ENCODE assay signal across 19 cellular contexts in the genomic region with DNA sequence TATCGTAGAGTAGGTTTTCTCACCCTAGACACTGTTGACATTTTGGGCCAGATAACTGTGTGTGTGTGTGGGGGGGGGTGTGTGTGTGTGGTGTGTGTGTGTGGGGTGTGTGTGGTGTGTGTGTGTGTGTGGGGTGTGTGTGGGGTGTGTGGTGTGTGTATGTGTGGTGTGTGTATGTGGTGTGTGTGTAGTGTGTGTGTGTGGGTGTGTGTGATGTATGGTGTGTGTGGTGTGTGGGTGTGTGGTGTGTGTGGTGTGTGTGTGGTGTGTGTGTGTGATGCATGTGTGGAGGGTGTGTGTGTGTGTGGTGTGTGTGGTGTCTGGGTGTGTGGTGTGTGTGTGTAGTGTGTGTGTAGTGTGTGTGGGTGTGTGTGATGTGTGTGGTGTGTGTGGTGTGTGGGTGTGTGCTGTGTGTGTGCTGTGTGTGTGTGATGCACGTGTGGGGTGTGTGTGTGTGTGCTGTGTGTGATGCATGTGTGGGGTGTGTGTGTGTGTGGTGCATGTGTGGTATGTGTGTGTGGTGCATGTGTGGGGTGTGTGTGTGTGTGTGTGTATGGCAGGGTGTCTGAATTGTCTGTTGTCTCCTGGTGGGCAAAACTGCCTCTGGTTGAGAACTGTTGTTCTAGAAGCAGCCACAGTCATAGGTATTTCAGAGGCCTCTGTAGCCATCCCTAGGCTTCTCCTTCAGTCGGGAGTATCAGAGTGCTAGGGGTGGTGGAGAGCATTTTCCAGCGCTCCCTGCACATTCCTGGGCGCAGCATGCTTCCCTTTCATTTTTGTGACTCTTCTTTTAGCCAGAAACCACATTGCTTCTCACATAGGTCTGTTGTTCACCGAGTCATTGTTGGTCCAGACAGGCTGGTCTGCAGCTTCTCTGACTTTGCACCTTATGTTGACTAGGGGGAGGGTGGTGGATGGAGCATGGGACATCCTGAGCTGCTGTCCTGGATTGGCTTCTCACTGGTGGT.
DNase-seq lines count a peak whose midpoint lies in the region; ATAC-seq, FAIRE-seq and TF ChIP-seq lines count a peak whose summit lies in the region.
"Had no signal": no experiment of that assay in that cellular context is flagged by ENCODE, and none has a peak within 500 bp of the region (broad histone marks: within the 10 kb centered on the region; RNA-seq: fewer than 3 reads in every experiment).

No MANE protein-coding gene starts in this region.

- no peaks in the 10 kb centered on the region for H3K36me3 Mint-ChIP-seq in T-cell
- no peaks in the 10 kb centered on the region for H3K36me3 Mint-ChIP-seq in activated CD4-positive, alpha-beta T cell treated with anti-CD3 and anti-CD28 coated beads for 36 hours (ENCODE audit: low read depth)
- H3K36me3 Mint-ChIP-seq: immature natural killer cell, memory B cell had no signal

- H3K36me3 ChIP-seq in BLaER1, result no peaks in the 10 kb centered on the region
- H3K36me3 ChIP-seq in HEK293 (ENCODE audit: control insufficient read depth in 2 of 2, insufficient read depth in 1 of 2, low read length in 2 of 2), result no peaks in the 10 kb centered on the region
- H3K36me3 ChIP-seq in endothelial cell of umbilical vein (ENCODE audit: control insufficient read depth in 2 of 2, extremely low read depth in 1 of 2, insufficient read depth in 2 of 2, low read length in 2 of 2), result no peaks in the 10 kb centered on the region
- H3K36me3 ChIP-seq in mucosa of descending colon (ENCODE audit: low read depth), result no peaks in the 10 kb centered on the region
- H3K36me3 ChIP-seq: uterus had no signal

- H3K4me1 ChIP-seq in BLaER1 (peaks cover 83% of the 10 kb centered on the region), HEK293 (ENCODE audit: control insufficient read depth, insufficient read depth, low read length) (peaks cover 13% of the 10 kb centered on the region), endothelial cell of umbilical vein (ENCODE audit: control insufficient read depth, extremely low read depth, insufficient read depth, low read length) (no peaks in the 10 kb centered on the region), mucosa of descending colon (ENCODE audit: low read depth) (no peaks in the 10 kb centered on the region)
- H3K4me1 ChIP-seq: uterus had no signal

- dilution Hi-C loops in endothelial cell of umbilical vein (cut with MboI; ENCODE audit: extremely low pct_ligation_motif_present, low sequenced_read_pairs), result no loop called here

- H2AFZ ChIP-seq in endothelial cell of umbilical vein (ENCODE audit: low read depth, low read length), result no peak overlapping the region

- no peaks in the 10 kb centered on the region for H3K27me3 ChIP-seq in BLaER1
- no peaks in the 10 kb centered on the region for H3K27me3 ChIP-seq in endothelial cell of umbilical vein (ENCODE audit: control insufficient read depth in 2 of 2, insufficient read depth in 2 of 2, low read length in 2 of 2)
- peaks cover 0 to 4% (median 0%) of the 10 kb centered on the region in 45 donors for H3K27me3 ChIP-seq in dorsolateral prefrontal cortex
- H3K27me3 ChIP-seq: uterus had no signal

- POLR2A ChIA-PET in HEK293 (lab: Yijun Ruan, JAX), result no interaction called here
- POLR2A ChIA-PET in endothelial cell of umbilical vein (lab: Charles Lee), result no interaction called here
- POLR2A ChIA-PET in T-cell (lab: Charles Lee), result interaction anchor here in 1 of 2 donors (0.6 kb wide), 1 partner anchor 15 kb away, joined by 3 read pairs; no protein-coding TSS in a partner anchor
- POLR2A ChIA-PET in activated CD4-positive, alpha-beta T cell treated with anti-CD3 and anti-CD28 coated beads for 36 hours (lab: Charles Lee), result no interaction called here

- intact Hi-C loops in endothelial cell of umbilical vein (cut with micrococcal nuclease) (no loop called here), mucosa of descending colon (cut with DNase I, micrococcal nuclease) (no loop called here), dorsolateral prefrontal cortex (cut with DNase I) (no loop called here)
- intact Hi-C loops in activated CD4-positive, alpha-beta T cell treated with anti-CD3 and anti-CD28 coated beads for 36 hours (cut with DNase I, micrococcal nuclease), result no loop called here

- ATAC-seq in mucosa of descending colon (peak; percentile 25), GM21576 (IDR thresholded peaks at IDR 0.05; ENCODE audit: unreplicated experiment) (no peak), T-cell (replicated peaks in 1 of 4) (no peak)
- no peak for ATAC-seq in activated CD4-positive, alpha-beta T cell treated with anti-CD3 and anti-CD28 coated beads for 36 hours

- no peaks in the 10 kb centered on the region for H3K9me3 Mint-ChIP-seq in T-cell
- no peaks in the 10 kb centered on the region for H3K9me3 Mint-ChIP-seq in activated CD4-positive, alpha-beta T cell treated with anti-CD3 and anti-CD28 coated beads for 36 hours (ENCODE audit: low read depth)
- H3K9me3 Mint-ChIP-seq: activated naive CD4-positive, alpha-beta T cell treated with anti-CD3 and anti-CD28 coated beads for 36 hours; immature natural killer cell; nephron had no signal

- H3K9me3 ChIP-seq in BLaER1 (peaks cover 7% of the 10 kb centered on the region), HEK293 (ENCODE audit: control insufficient read depth, insufficient read depth, low read depth, low read length) (no peaks in the 10 kb centered on the region), endothelial cell of umbilical vein (replicated peaks; ENCODE audit: control insufficient read depth, insufficient read depth, low read length) (no peaks in the 10 kb centered on the region), mucosa of descending colon (no peaks in the 10 kb centered on the region)
- H3K9me3 ChIP-seq: uterus had no signal

- DNase-seq in endothelial cell of umbilical vein (ENCODE audit: low read depth, low spot score) (no peak), mucosa of descending colon (no peak), dorsolateral prefrontal cortex (no peak), T-cell (no peak)
- DNase-seq in activated CD4-positive, alpha-beta T cell treated with anti-CD3 and anti-CD28 coated beads for 36 hours, result no peak
- DNase-seq: activated CD4-positive, alpha-beta T cell treated with anti-CD3 and anti-CD28 coated beads, Interleukin-2, amount 10 ng/mL, durations not matched to agents 7 days and 5 days; activated naive CD4-positive, alpha-beta T cell treated with anti-CD3 and anti-CD28 coated beads for 36 hours; immature natural killer cell; NCI-H2081; NCI-H526 treated with DMSO at 0.1 percent for 48 hours; uterus had no signal

- peak overlapping the region; percentile 79 for H3K4me2 ChIP-seq in BLaER1
- H3K4me2 ChIP-seq in endothelial cell of umbilical vein (ENCODE audit: insufficient read depth, low read length), result no peak overlapping the region

- H3K79me2 ChIP-seq in endothelial cell of umbilical vein (ENCODE audit: control insufficient read depth, insufficient read depth, low read length), result no peaks in the 10 kb centered on the region

- peak; percentile 88 for FAIRE-seq in endothelial cell of umbilical vein (lab: Jason Lieb, UNC)
- FAIRE-seq: G401.6, TTC549 had no signal

- TF ChIP-seq POLR2A in endothelial cell of umbilical vein (IDR thresholded peaks at IDR 0.05; ENCODE audit: low read depth, low read length), result no peak

- CTCF ChIA-PET in HEK293 (lab: Yijun Ruan, JAX), result no interaction called here
- CTCF ChIA-PET in endothelial cell of umbilical vein (lab: Charles Lee), result no interaction called here
- CTCF ChIA-PET in T-cell (lab: Charles Lee), result no interaction called here
- CTCF ChIA-PET in activated CD4-positive, alpha-beta T cell treated with anti-CD3 and anti-CD28 coated beads for 36 hours (lab: Charles Lee), result no interaction called here

- H4K20me1 ChIP-seq in BLaER1, result no peaks in the 10 kb centered on the region
- H4K20me1 ChIP-seq in endothelial cell of umbilical vein (replicated peaks; ENCODE audit: control insufficient read depth, extremely low read depth, insufficient read depth, low read length), result no peaks in the 10 kb centered on the region

- H3K27ac Mint-ChIP-seq in T-cell, result no peak overlapping the region
- H3K27ac Mint-ChIP-seq in activated CD4-positive, alpha-beta T cell treated with anti-CD3 and anti-CD28 coated beads for 36 hours, result no peak overlapping the region
- H3K27ac Mint-ChIP-seq: activated CD4-positive, alpha-beta T cell treated with anti-CD3 and anti-CD28 coated beads, Interleukin-2, amount 10 ng/mL, durations not matched to agents 7 days and 5 days; activated naive CD4-positive, alpha-beta T cell treated with anti-CD3 and anti-CD28 coated beads for 36 hours; immature natural killer cell; memory B cell; stimulated activated naive CD8-positive, alpha-beta T cell treated with anti-CD3 and anti-CD28 coated beads, Interleukin-15, Interleukin-2, amounts not matched to agents 100 ng/mL and 50 ng/mL, for 24 hours had no signal

- H3K27ac ChIP-seq in BLaER1 (no peak overlapping the region; the same call in 1 of the 2 replicates), HEK293 (ENCODE audit: extremely low read depth, low read depth, low read length) (no peak overlapping the region), endothelial cell of umbilical vein (ENCODE audit: insufficient read depth, low read depth, low read length) (no peak overlapping the region), dorsolateral prefrontal cortex (no peak overlapping the region)
- H3K27ac ChIP-seq: uterus had no signal

- no peak overlapping the region for H3K4me3 Mint-ChIP-seq in T-cell
- no peak overlapping the region for H3K4me3 Mint-ChIP-seq in activated CD4-positive, alpha-beta T cell treated with anti-CD3 and anti-CD28 coated beads for 36 hours
- H3K4me3 Mint-ChIP-seq: activated CD4-positive, alpha-beta T cell treated with anti-CD3 and anti-CD28 coated beads, Interleukin-2, amount 10 ng/mL, durations not matched to agents 7 days and 5 days; activated naive CD4-positive, alpha-beta T cell treated with anti-CD3 and anti-CD28 coated beads for 36 hours; memory B cell; nephron; stimulated activated naive CD8-positive, alpha-beta T cell treated with anti-CD3 and anti-CD28 coated beads, Interleukin-15, Interleukin-2, amounts not matched to agents 100 ng/mL and 50 ng/mL, for 24 hours had no signal

- no TSS peak for BruUV-seq in endothelial cell of umbilical vein (replicated peaks; lab: Mats Ljungman, UMichigan)

- no peaks in the 10 kb centered on the region for H3K9me1 ChIP-seq in endothelial cell of umbilical vein (replicated peaks; ENCODE audit: control insufficient read depth, extremely low read depth, insufficient read depth, low read length)

- H3K27me3 Mint-ChIP-seq in T-cell, result peaks cover 1 to 9% of the 10 kb centered on the region in 2 donors
- peaks cover 4% of the 10 kb centered on the region for H3K27me3 Mint-ChIP-seq in activated CD4-positive, alpha-beta T cell treated with anti-CD3 and anti-CD28 coated beads for 36 hours
- H3K27me3 Mint-ChIP-seq: activated CD4-positive, alpha-beta T cell treated with anti-CD3 and anti-CD28 coated beads, Interleukin-2, amount 10 ng/mL, durations not matched to agents 7 days and 5 days had no signal

- H3K4me1 Mint-ChIP-seq in T-cell, result no peaks in the 10 kb centered on the region
- no peaks in the 10 kb centered on the region for H3K4me1 Mint-ChIP-seq in activated CD4-positive, alpha-beta T cell treated with anti-CD3 and anti-CD28 coated beads for 36 hours
- H3K4me1 Mint-ChIP-seq: immature natural killer cell had no signal

- no peak for TF ChIP-seq CTCF in HEK293 (tag by site-specific recombination; IDR thresholded peaks at IDR 0.05)
- TF ChIP-seq CTCF in endothelial cell of umbilical vein (IDR thresholded peaks at IDR 0.05; ENCODE audit: extremely low read depth in 1 of 2, insufficient read depth in 1 of 2, low read depth in 1 of 2, low read length in 2 of 2), result no peak
- no peak for TF ChIP-seq CTCF in mucosa of descending colon (IDR thresholded peaks at IDR 0.05)
- TF ChIP-seq CTCF in dorsolateral prefrontal cortex (IDR thresholded peaks at IDR 0.05 in 54 of 56, conservative IDR thresholded peaks at IDR 0.05 in 2 of 56; ENCODE audit: low read depth in 1 of 56, partially characterized antibody in 56 of 56), result no peak

- no peak overlapping the region for H3K9ac ChIP-seq in BLaER1
- H3K9ac ChIP-seq in endothelial cell of umbilical vein (replicated peaks; ENCODE audit: extremely low read depth, insufficient read depth, low read length), result no peak overlapping the region

- H3K4me3 ChIP-seq in BLaER1 (no peak overlapping the region), HEK293 (ENCODE audit: low read depth, low read length) (no peak overlapping the region), endothelial cell of umbilical vein (replicated peaks in 1 of 3; ENCODE audit: insufficient read depth in 1 of 3, low read depth in 1 of 3, low read length in 3 of 3) (no peak overlapping the region), mucosa of descending colon (no peak overlapping the region), dorsolateral prefrontal cortex (no peak overlapping the region)
- H3K4me3 ChIP-seq: uterus had no signal
